ENCODE assay signal across 28 cellular contexts in the genomic region with DNA sequence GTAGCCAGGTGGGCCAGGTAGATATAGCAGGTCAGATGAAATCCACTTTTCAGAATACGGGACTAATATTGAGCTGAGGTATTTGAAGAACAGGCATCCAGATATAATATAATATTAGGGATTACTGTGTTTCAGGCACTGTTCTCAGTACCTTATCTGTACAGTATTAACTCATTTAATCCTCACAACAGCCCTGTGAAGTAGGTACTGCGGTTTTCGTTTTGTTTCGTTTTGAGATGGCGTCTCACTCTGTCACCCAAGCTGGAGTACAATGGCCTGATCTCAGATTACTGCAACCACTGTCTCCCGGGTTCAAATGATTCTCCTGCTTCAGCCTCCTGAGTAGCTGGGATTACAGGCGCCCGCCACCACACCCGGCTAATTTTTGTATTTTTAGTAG.
DNase-seq lines count a peak whose midpoint lies in the region; ATAC-seq and TF ChIP-seq lines count a peak whose summit lies in the region.
"Had no signal": no experiment of that assay in that cellular context is flagged by ENCODE, and none has a peak within 500 bp of the region (broad histone marks: within the 10 kb centered on the region; RNA-seq: fewer than 3 reads in every experiment).

No MANE protein-coding gene starts in this region.

- TF ChIP-seq CTCF in right lobe of liver (IDR thresholded peaks at IDR 0.05) (no peak), vagina (IDR thresholded peaks at IDR 0.05) (no peak)

- H3K27me3 ChIP-seq in right lobe of liver (no peaks in the 10 kb centered on the region), vagina (no peaks in the 10 kb centered on the region)
- H3K27me3 ChIP-seq: tibial nerve had no signal

- no peak overlapping the region for H3K27ac ChIP-seq in right lobe of liver
- no peak overlapping the region for H3K27ac ChIP-seq in vagina
- H3K27ac ChIP-seq: adrenal gland, GM23248, SK-N-MC, tibial nerve had no signal

- TF ChIP-seq POLR2A in right lobe of liver (IDR thresholded peaks at IDR 0.05): no peak
- TF ChIP-seq POLR2A in vagina (IDR thresholded peaks at IDR 0.05): no peak

- 79% methylated on average over 8 of the region's 9 CpGs for WGBS in right lobe of liver (ENCODE audit: insufficient coverage, low coverage, low lambda C conversion rate, missing lambda C conversion rate)

- H3K36me3 ChIP-seq in right lobe of liver (no peaks in the 10 kb centered on the region), vagina (no peaks in the 10 kb centered on the region)
- H3K36me3 ChIP-seq: adrenal gland, tibial nerve had no signal

- no peaks in the 10 kb centered on the region for H3K9me3 ChIP-seq in right lobe of liver
- no peaks in the 10 kb centered on the region for H3K9me3 ChIP-seq in vagina
- H3K9me3 ChIP-seq: adrenal gland, mucosa of descending colon, tibial nerve had no signal

- ATAC-seq in GM18508 (IDR thresholded peaks at IDR 0.05; ENCODE audit: insufficient read depth, unreplicated experiment) (peak; percentile 88), GM19328 (IDR thresholded peaks at IDR 0.05; ENCODE audit: unreplicated experiment) (peak; percentile 70), HG02852 (IDR thresholded peaks at IDR 0.05; ENCODE audit: unreplicated experiment) (peak; percentile 64), HG03565 (IDR thresholded peaks at IDR 0.05; ENCODE audit: unreplicated experiment) (peak; percentile 67), right lobe of liver (no peak)
- ATAC-seq: mucosa of descending colon, natural killer cell had no signal

- intact Hi-C loops in right lobe of liver (cut with DNase I) (no loop called here), vagina (cut with DNase I) (no loop called here)

- H3K4me1 ChIP-seq in right lobe of liver: no peaks in the 10 kb centered on the region
- no peaks in the 10 kb centered on the region for H3K4me1 ChIP-seq in vagina
- H3K4me1 ChIP-seq: adrenal gland, tibial nerve had no signal

- no peak for DNase-seq in activated CD4-positive, alpha-beta T cell treated with anti-CD3 and anti-CD28 coated beads, Interleukin-2, amount 50 U/mL, for 48 hours
- DNase-seq in RKO (ENCODE audit: low spot score): no peak
- no peak for DNase-seq in right lobe of liver
- no peak for DNase-seq in vagina (ENCODE audit: extremely low spot score in 2 of 2)
- DNase-seq: activated CD4-positive, alpha-beta T cell treated with anti-CD3 and anti-CD28 coated beads, Interleukin-2, amount 50 U/mL, for 4 hours; activated CD4-positive, CD25-positive, alpha-beta regulatory T cell; activated naive CD4-positive, alpha-beta T cell treated with anti-CD3 and anti-CD28 coated beads, Interleukin-2, amount 10 ng/mL, durations not matched to agents 7 days and 5 days; adrenal gland; central memory CD4-positive, alpha-beta T cell; DMS 273 treated with DMSO at 0.1 percent for 48 hours; EL; endodermal cell; GM23248; immature natural killer cell; IMR-90; mammary epithelial cell; mucosa of descending colon; natural killer cell; NCI-H1694 treated with DMSO at 0.1 percent for 48 hours; NCI-H2171; stimulated activated CD4-positive, alpha-beta T cell treated with anti-CD3 and anti-CD28 coated beads, Interleukin-15, amount 100 ng/mL, for 24 hours; stimulated activated CD4-positive, alpha-beta T cell treated with anti-CD3 and anti-CD28 coated beads, Interleukin-4, amount 100 ng/mL, for 4 hours had no signal

- H3K4me3 ChIP-seq in right lobe of liver (no peak overlapping the region), vagina (no peak overlapping the region)
- H3K4me3 ChIP-seq: adrenal gland, GM23248, mucosa of descending colon, SK-N-MC, tibial nerve had no signal

Comparison
In these comparisons a context has a peak if more than half of its experiments do, and no peak if none do; other contexts are left out.
1. ATAC-seq: peak in GM18508 (single experiment), GM19328 (single experiment), HG02852 (single experiment) and HG03565 (single experiment); none in right lobe of liver (0 of 4).